8 cellular contexts compared by ENCODE assay signal in genomic region chr11:66593650-66594049, GRCh38. TPM values are rescaled to one million over a fixed set of nuclear protein-coding genes. Genes with fewer than 3 reads are reported as not detected.
A peak's percentile ranks its signal among the peaks of the same experiment; 100 is the strongest.
DNase-seq lines count a peak whose midpoint lies in the region; TF ChIP-seq lines count a peak whose summit lies in the region.

No MANE protein-coding gene starts in this region.

- H3K9me3 ChIP-seq in ES-I3 (ENCODE audit: control insufficient read depth, insufficient read depth, low read length) (no peaks in the 10 kb centered on the region; the same call in 1 of the 2 replicates), Peyer's patch (no peaks in the 10 kb centered on the region), fibroblast of lung (ENCODE audit: control insufficient read depth, insufficient read depth, low read depth, low read length) (no peaks in the 10 kb centered on the region), prostate gland (no peaks in the 10 kb centered on the region)

- H3K4me2 ChIP-seq in fibroblast of lung (ENCODE audit: extremely low read depth, insufficient read depth, low read length), result peak overlapping the region; percentile 97

- intact Hi-C loops in prostate gland (cut with DNase I), result loop anchor here (5.0 kb wide), 1 partner anchor 84 kb away; the partner anchor contains the start of gene RBM4B

- H3K79me2 ChIP-seq in fibroblast of lung (ENCODE audit: control insufficient read depth, insufficient read depth, low read length), result peaks cover 6% of the 10 kb centered on the region

- TF ChIP-seq CTCF in Peyer's patch (IDR thresholded peaks at IDR 0.05) (no peak), fibroblast of lung (conservative IDR thresholded peaks at IDR 0.05 in 1 of 2, IDR thresholded peaks at IDR 0.05 in 1 of 2; ENCODE audit: low read depth in 1 of 2, low read length in 2 of 2) (no peak), prostate gland (IDR thresholded peaks at IDR 0.05) (no peak)

- H3K9ac ChIP-seq in ES-I3 (ENCODE audit: low read depth, low read length) (peak overlapping the region; percentile 71), fibroblast of lung (ENCODE audit: insufficient read depth, low read length) (peak overlapping the region; percentile 84)

- no peaks in the 10 kb centered on the region for H4K20me1 ChIP-seq in fibroblast of lung (ENCODE audit: control insufficient read depth, extremely low read depth, insufficient read depth, low read length)

- H3K36me3 ChIP-seq in ES-I3 (ENCODE audit: insufficient read depth, low read length), result no peaks in the 10 kb centered on the region
- H3K36me3 ChIP-seq in Peyer's patch, result no peaks in the 10 kb centered on the region
- H3K36me3 ChIP-seq in fibroblast of lung (ENCODE audit: control insufficient read depth, insufficient read depth, low read length), result no peaks in the 10 kb centered on the region
- no peaks in the 10 kb centered on the region for H3K36me3 ChIP-seq in prostate gland

- H3K27ac ChIP-seq in Peyer's patch, result peak overlapping the region; percentile 68 to 87 (median 82)
- H3K27ac ChIP-seq in fibroblast of lung (ENCODE audit: insufficient read depth, low read length), result peak overlapping the region; percentile 87
- H3K27ac ChIP-seq in prostate gland, result peak overlapping the region in 1 of 2 donors; percentile 80

- H3K27me3 ChIP-seq in Peyer's patch (no peaks in the 10 kb centered on the region), fibroblast of lung (ENCODE audit: control insufficient read depth, insufficient read depth, low read length) (no peaks in the 10 kb centered on the region), prostate gland (replicated peaks; ENCODE audit: insufficient read depth) (no peaks in the 10 kb centered on the region)

- H2AFZ ChIP-seq in fibroblast of lung (ENCODE audit: low read length), result peak overlapping the region; percentile 98

- DNase-seq in Peyer's patch (no peak), fibroblast of lung (ENCODE audit: low read depth in 2 of 2) (no peak), prostate gland (ENCODE audit: low spot score) (no peak), UCSD-AML1 (lab: John Stamatoyannopoulos, UW; ENCODE audit: unreplicated experiment) (no peak), CD1c-positive myeloid dendritic cell (ENCODE audit: extremely low spot score) (no peak)
- DNase-seq in stimulated activated CD4-positive, alpha-beta T cell treated with anti-CD3 and anti-CD28 coated beads, Interleukin-4, amount 100 ng/mL, for 1 hour, result no peak
- no peak for DNase-seq in activated CD4-positive, CD25-positive, alpha-beta regulatory T cell (lab: John Stamatoyannopoulos, UW)

- no peaks in the 10 kb centered on the region for H3K4me1 ChIP-seq in ES-I3 (ENCODE audit: insufficient read depth, low read length)
- peaks cover 3 to 38% (median 19%) of the 10 kb centered on the region in 4 donors for H3K4me1 ChIP-seq in Peyer's patch
- H3K4me1 ChIP-seq in fibroblast of lung (ENCODE audit: control insufficient read depth, extremely low read depth, insufficient read depth, low read length), result no peaks in the 10 kb centered on the region
- peaks cover 8% of the 10 kb centered on the region for H3K4me1 ChIP-seq in prostate gland (replicated peaks)

- H3K4me3 ChIP-seq in Peyer's patch (peak overlapping the region; percentile 49 to 71 (median 57)), fibroblast of lung (replicated peaks in 1 of 4; ENCODE audit: control extremely low read depth in 1 of 4, insufficient read depth in 1 of 4, low read depth in 3 of 4, low read length in 4 of 4) (peak overlapping the region; percentile 76 to 93 (median 88)), prostate gland (peak overlapping the region; percentile 60 to 66)

- no peak for TF ChIP-seq POLR2A in Peyer's patch (IDR thresholded peaks at IDR 0.05)
- TF ChIP-seq POLR2A in prostate gland (IDR thresholded peaks at IDR 0.05), result no peak

- 66% methylated on average over 7 of the region's 7 CpGs for WGBS in prostate gland

RNA-seq across cellular contexts. Expression of gene CCS, which starts 0.7 kb away (rescaled TPM):
- total RNA-seq in Peyer's patch, result 10 to 100 TPM; 30.6 to 70.1 (median 47.2) TPM
- total RNA-seq in fibroblast of lung, result 41.6 and 42.4 TPM in 2 replicates
- 16.9 and 22.5 TPM in 2 replicates for polyA plus RNA-seq in fibroblast of lung
- 32.1 and 32.6 TPM in 2 replicates for polyA plus RNA-seq in fibroblast of lung (2012)
- polyA minus RNA-seq in fibroblast of lung (ENCODE audit: low replicate concordance), result 14.5 and 18.1 TPM in 2 replicates
- total RNA-seq in prostate gland, result 10 to 100 TPM; 31.0 to 63.8 TPM

RNA-seq across cellular contexts. Expression of gene CCDC87, which starts 0.8 kb away (rescaled TPM):
- total RNA-seq in Peyer's patch, result under 1 TPM in 2 of 4 donors, not detected in 2; 0.35 to 0.38 TPM
- 0.26 and 0.33 TPM in 2 replicates for total RNA-seq in fibroblast of lung
- 0.11 and 0.15 TPM in 2 replicates for polyA plus RNA-seq in fibroblast of lung
- 0.21 and 0.24 TPM in 2 replicates for polyA plus RNA-seq in fibroblast of lung (2012)
- polyA minus RNA-seq in fibroblast of lung (ENCODE audit: low replicate concordance), result 0.43 TPM in 1 of 2 replicates, not detected in the other
- total RNA-seq in prostate gland, result 1 to 10 TPM in 1 of 2 donors, under 1 TPM in 1; 0.82 to 3.8 TPM

RNA-seq across cellular contexts. Expression of gene RBM14, which starts 22.8 kb away (rescaled TPM):
- total RNA-seq in Peyer's patch, result 10 to 100 TPM; 56.7 to 91.4 (median 74.6) TPM
- total RNA-seq in fibroblast of lung, result 14.1 and 27.6 TPM in 2 replicates
- 13.2 and 25.4 TPM in 2 replicates for polyA plus RNA-seq in fibroblast of lung
- polyA plus RNA-seq in fibroblast of lung (2012), result 27.0 and 53.1 TPM in 2 replicates
- polyA minus RNA-seq in fibroblast of lung (ENCODE audit: low replicate concordance), result 33.9 and 70.3 TPM in 2 replicates
- total RNA-seq in prostate gland, result 10 to 100 TPM; 45.9 to 98.8 TPM

RNA-seq across cellular contexts. Expression of gene CTSF, which starts 25.2 kb away (rescaled TPM):
- 10 to 100 TPM in 3 of 4 donors, 1 to 10 TPM in 1; 5.4 to 24.3 (median 21.8) TPM for total RNA-seq in Peyer's patch
- 26.6 and 55.0 TPM in 2 replicates for total RNA-seq in fibroblast of lung
- polyA plus RNA-seq in fibroblast of lung, result 8.6 and 17.1 TPM in 2 replicates
- 9.1 and 19.1 TPM in 2 replicates for polyA plus RNA-seq in fibroblast of lung (2012)
- 1.3 and 18.1 TPM in 2 replicates for polyA minus RNA-seq in fibroblast of lung (ENCODE audit: low replicate concordance)
- total RNA-seq in prostate gland, result 100 to 1,000 TPM; 119 to 130 TPM

RNA-seq across cellular contexts. Expression of gene RBM4, which starts 44.9 kb away (rescaled TPM):
- total RNA-seq in Peyer's patch, result 10 to 100 TPM; 64.6 to 90.8 (median 75.3) TPM
- 91.2 and 105 TPM in 2 replicates for total RNA-seq in fibroblast of lung
- 161 and 193 TPM in 2 replicates for polyA plus RNA-seq in fibroblast of lung
- 140 and 156 TPM in 2 replicates for polyA plus RNA-seq in fibroblast of lung (2012)
- 80.4 and 108 TPM in 2 replicates for polyA minus RNA-seq in fibroblast of lung (ENCODE audit: low replicate concordance)
- 100 to 1,000 TPM; 105 to 137 TPM for total RNA-seq in prostate gland
